ENCODE assay signal across 11 cellular contexts in the genomic region with DNA sequence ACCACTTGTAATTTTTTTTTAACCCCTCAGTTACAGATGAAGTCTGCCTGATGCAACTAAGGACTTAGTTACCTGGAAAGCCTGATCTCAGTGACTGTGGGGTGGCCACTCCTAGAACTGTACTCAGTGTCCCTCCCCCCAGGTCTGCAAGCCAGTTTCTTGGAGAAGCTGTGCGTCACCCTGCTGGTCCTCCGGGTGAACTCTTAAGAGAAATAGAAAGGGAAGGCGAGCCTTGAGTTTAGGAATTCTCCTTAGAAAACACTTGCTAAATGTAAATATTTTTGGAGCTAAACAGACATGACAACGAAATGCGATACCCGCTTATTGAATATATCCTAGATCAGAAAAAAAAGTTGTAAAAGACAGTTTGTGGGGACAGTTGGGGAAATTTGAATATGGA. TPM values are rescaled to one million over a fixed set of nuclear protein-coding genes. Genes with fewer than 3 reads are reported as not detected.
DNase-seq lines count a peak whose midpoint lies in the region; ATAC-seq and TF ChIP-seq lines count a peak whose summit lies in the region.
"Had no signal": no experiment of that assay in that cellular context is flagged by ENCODE, and none has a peak within 500 bp of the region (broad histone marks: within the 10 kb centered on the region; RNA-seq: fewer than 3 reads in every experiment).

No MANE protein-coding gene starts in this region.

- DNase-seq in DMS 273 (lab: John Stamatoyannopoulos, UW; ENCODE audit: unreplicated experiment) (peak; percentile 67), amniotic epithelial cell (ENCODE audit: low read depth) (peak; percentile 83), left ventricle myocardium inferior (peak; percentile 24), retinal pigment epithelial cell (ENCODE audit: low read depth) (peak; percentile 52), SHP77 (lab: John Stamatoyannopoulos, UW) (no peak), mucosa of descending colon (no peak), SIG-M5 (lab: John Stamatoyannopoulos, UW) (no peak)
- DNase-seq in effector CD8-positive, alpha-beta T cell (lab: John Stamatoyannopoulos, UW), result no peak
- DNase-seq: activated CD4-positive, CD25-positive, alpha-beta regulatory T cell; GDM1; MV-4-11 had no signal

- H3K9me3 ChIP-seq in left ventricle myocardium inferior (replicated peaks) (no peaks in the 10 kb centered on the region), mucosa of descending colon (no peaks in the 10 kb centered on the region)

- H3K4me1 ChIP-seq in left ventricle myocardium inferior (peaks cover 12% of the 10 kb centered on the region), mucosa of descending colon (ENCODE audit: low read depth) (peaks cover 15% of the 10 kb centered on the region)

- intact Hi-C loops in left ventricle myocardium inferior (cut with micrococcal nuclease) (no loop called here), mucosa of descending colon (cut with DNase I, micrococcal nuclease) (no loop called here)

- no peaks in the 10 kb centered on the region for H3K27me3 ChIP-seq in left ventricle myocardium inferior (ENCODE audit: low read depth)

- peak overlapping the region; percentile 51 for H3K4me3 ChIP-seq in left ventricle myocardium inferior
- peak overlapping the region; percentile 37 for H3K4me3 ChIP-seq in retinal pigment epithelial cell (ENCODE audit: low read length)
- no peak overlapping the region for H3K4me3 ChIP-seq in mucosa of descending colon

- H3K27ac ChIP-seq in left ventricle myocardium inferior (replicated peaks), result peak overlapping the region; percentile 59

- TF ChIP-seq CTCF in left ventricle myocardium inferior (IDR thresholded peaks at IDR 0.05; ENCODE audit: borderline replicate concordance) (no peak), retinal pigment epithelial cell (conservative IDR thresholded peaks at IDR 0.05; ENCODE audit: low read depth, low read length) (peak; percentile 12), mucosa of descending colon (IDR thresholded peaks at IDR 0.05) (no peak)

- H3K36me3 ChIP-seq in left ventricle myocardium inferior (peaks cover 5% of the 10 kb centered on the region), mucosa of descending colon (ENCODE audit: low read depth) (no peaks in the 10 kb centered on the region)

- ATAC-seq in mucosa of descending colon, result no peak

RNA-seq across cellular contexts. Expression of gene SLC16A4, which starts 0.7 kb away (rescaled TPM):
- total RNA-seq in left ventricle myocardium inferior (3.3 TPM), mucosa of descending colon (1 to 10 TPM in 2 of 3 donors, under 1 TPM in 1; 0.67 to 4.4 (median 1.8) TPM)

RNA-seq across cellular contexts. Expression of gene LAMTOR5, which starts 17.4 kb away (rescaled TPM):
- 266 TPM for total RNA-seq in left ventricle myocardium inferior
- 100 to 1,000 TPM in 2 of 3 donors, 10 to 100 TPM in 1; 95.3 to 114 (median 108) TPM for total RNA-seq in mucosa of descending colon

RNA-seq across cellular contexts. Expression of gene RBM15, which starts 50.9 kb away (rescaled TPM):
- total RNA-seq in left ventricle myocardium inferior (12.6 TPM), mucosa of descending colon (10 to 100 TPM; 24.1 to 29.0 (median 26.7) TPM)

Comparison
In these comparisons a context has a peak if more than half of its experiments do, and no peak if none do; other contexts are left out.
1. DNase-seq: peak in DMS 273 (single experiment), amniotic epithelial cell (single experiment), left ventricle myocardium inferior (single experiment) and retinal pigment epithelial cell (single experiment); none in effector CD8-positive, alpha-beta T cell (single experiment), SHP77 (0 of 2), mucosa of descending colon (0 of 3) and SIG-M5 (single experiment).